In genomic region chr1:230757856-230758704, GRCh38 we compare ENCODE assay signal across 23 cellular contexts. TPM values are rescaled to one million over a fixed set of nuclear protein-coding genes. Genes with fewer than 3 reads are reported as not detected.
"Had no signal": no experiment of that assay in that cellular context is flagged by ENCODE, and none has a peak within 500 bp of the region (broad histone marks: within the 10 kb centered on the region; RNA-seq: fewer than 3 reads in every experiment).

No MANE protein-coding gene starts in this region.

- H3K27ac ChIP-seq: foreskin keratinocyte, sigmoid colon, skin epidermis, stomach, thoracic aorta, transverse colon had no signal

- FAIRE-seq: colon had no signal

- H3K9me3 ChIP-seq: mucosa of descending colon, sigmoid colon, stomach, thoracic aorta, transverse colon had no signal

- H3K4me3 ChIP-seq: mucosa of descending colon, sigmoid colon, skin epidermis, stomach, thoracic aorta, transverse colon had no signal

- H3K36me3 ChIP-seq: sigmoid colon, thoracic aorta, transverse colon had no signal

- H3K4me1 ChIP-seq: foreskin keratinocyte had no signal

- ATAC-seq: foreskin keratinocyte; left colon; left ventricle myocardium superior; mucosa of descending colon; natural killer cell treated with Interleukin-12 subunit alpha and Interleukin-12 subunit beta and Interleukin-15 and Interleukin-18, amount 100 ng/mL, for 72 hours had no signal

- DNase-seq: cerebellar nuclear complex; foreskin keratinocyte; head of caudate nucleus; hippocampal formation; left colon; left ventricle myocardium superior; mesendoderm; mucosa of descending colon; sigmoid colon; stimulated activated CD4-positive, alpha-beta T cell treated with anti-CD3 and anti-CD28 coated beads, Interleukin-12 subunit alpha, Interleukin-12 subunit beta, amount 100 ng/mL, for 4 hours; stimulated activated naive CD4-positive, alpha-beta T cell; stomach; substantia nigra; transverse colon had no signal

- H3K27me3 ChIP-seq: foreskin keratinocyte, sigmoid colon, stomach, transverse colon had no signal

RNA-seq across cellular contexts. Expression of gene CAPN9, which starts 10.9 kb away (rescaled TPM):
- total RNA-seq: epithelial cell of proximal tubule; foreskin keratinocyte; lung microvascular endothelial cell; myocyte; natural killer cell treated with Interleukin-12 subunit alpha and Interleukin-12 subunit beta and Interleukin-15 and Interleukin-18, amount 100 ng/mL, for 72 hours; omental fat pad; pulmonary artery endothelial cell had no signal
- polyA plus RNA-seq: foreskin keratinocyte had no signal

RNA-seq across cellular contexts. Expression of gene AGT, which starts 44.2 kb away (rescaled TPM):
- total RNA-seq: foreskin keratinocyte; lung microvascular endothelial cell; natural killer cell treated with Interleukin-12 subunit alpha and Interleukin-12 subunit beta and Interleukin-15 and Interleukin-18, amount 100 ng/mL, for 72 hours; pulmonary artery endothelial cell had no signal
- polyA plus RNA-seq: foreskin keratinocyte had no signal
